In the genomic region with DNA sequence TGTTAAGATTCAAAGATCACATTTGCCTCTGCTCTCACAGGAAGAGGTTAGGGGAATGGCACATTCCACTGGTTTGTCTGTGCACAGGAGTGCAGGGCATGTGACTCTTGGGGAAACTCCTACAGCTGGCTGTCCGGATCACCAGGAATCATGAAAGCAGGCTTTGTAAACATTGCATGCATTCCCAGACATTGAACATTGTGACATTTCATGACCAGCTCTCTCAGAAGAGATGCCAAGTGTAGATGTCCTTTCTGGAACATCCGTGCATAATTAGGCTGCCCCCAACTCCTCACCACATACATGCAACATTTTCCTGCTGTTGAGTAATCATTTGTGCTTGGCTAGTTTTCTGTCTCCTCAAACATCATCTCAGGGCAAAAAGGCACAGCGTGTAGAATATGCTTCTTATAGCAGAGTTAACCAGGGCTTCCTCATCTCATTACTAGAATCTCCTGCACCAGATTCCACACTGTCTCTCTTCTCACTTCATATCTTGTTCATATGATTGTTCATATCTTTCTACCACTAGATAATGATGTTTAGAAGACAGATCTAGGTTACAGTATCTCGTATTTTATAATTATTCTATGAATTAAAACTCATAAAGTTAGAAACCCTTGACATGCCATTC, we compare ENCODE assay signal across 9 cellular contexts.
DNase-seq lines count a peak whose midpoint lies in the region; ATAC-seq and TF ChIP-seq lines count a peak whose summit lies in the region.
"Had no signal": no experiment of that assay in that cellular context is flagged by ENCODE, and none has a peak within 500 bp of the region (broad histone marks: within the 10 kb centered on the region; RNA-seq: fewer than 3 reads in every experiment).

No MANE protein-coding gene starts in this region.

- H3K4me1 Mint-ChIP-seq in stimulated activated memory B cell treated with anti-CD40 and anti-IgM and Interleukin-4, amounts not matched to agents 10 μg/mL and 1 μg/mL and 100 μg/mL, for 72 hours = no peaks in the 10 kb centered on the region

- peaks cover 15% of the 10 kb centered on the region for H3K9me3 ChIP-seq in A673 (ENCODE audit: low read depth, low read length, poor library complexity, severe bottlenecking)

- H3K36me3 ChIP-seq in BJ (ENCODE audit: control insufficient read depth, insufficient read depth, low read length) (no peaks in the 10 kb centered on the region), A673 (ENCODE audit: insufficient read depth, low read length, poor library complexity, severe bottlenecking) (no peaks in the 10 kb centered on the region)

- no peaks in the 10 kb centered on the region for H3K36me3 Mint-ChIP-seq in stimulated activated memory B cell treated with anti-CD40 and anti-IgM and Interleukin-4, amounts not matched to agents 10 μg/mL and 1 μg/mL and 100 μg/mL, for 72 hours

- CTCF ChIA-PET in BJ (lab: Yijun Ruan, JAX) = no interaction called here
- CTCF ChIA-PET in A673 (lab: Charles Lee) = no interaction called here

- BruUV-seq in A673 (replicated peaks; lab: Mats Ljungman, UMichigan) = no TSS peak

- H3K4me1 ChIP-seq in A673 (ENCODE audit: insufficient read depth, low read length, poor library complexity, severe bottlenecking) = peaks cover 2% of the 10 kb centered on the region

- H3K4me3 ChIP-seq in BJ (ENCODE audit: low read depth, low read length) = no peak overlapping the region
- no peak overlapping the region for H3K4me3 ChIP-seq in A673 (ENCODE audit: low read depth, low read length, poor library complexity, severe bottlenecking)

- no peak for ATAC-seq in GM19452 (IDR thresholded peaks at IDR 0.05; ENCODE audit: unreplicated experiment)
- no peak for ATAC-seq in stimulated activated memory B cell treated with anti-CD40 and anti-IgM and Interleukin-4, amounts not matched to agents 10 μg/mL and 1 μg/mL and 100 μg/mL, for 72 hours
- no peak for ATAC-seq in HG03354 (IDR thresholded peaks at IDR 0.05; ENCODE audit: poor library complexity, severe bottlenecking, unreplicated experiment)

- DNase-seq in BJ (ENCODE audit: low read depth) (peak; percentile 97), NOMO-1 treated with DMSO at 0.1 percent for 48 hours (lab: John Stamatoyannopoulos, UW; ENCODE audit: unreplicated experiment) (peak; percentile 78), epidermal melanocyte (ENCODE audit: insufficient read length, low spot score) (peak; percentile 85), myocyte (ENCODE audit: low read depth) (peak; percentile 80), A673 (ENCODE audit: low spot score) (no peak)
- DNase-seq: activated naive CD4-positive, alpha-beta T cell treated with Interleukin-2 at 50 U/mL for 16 hours had no signal

- POLR2A ChIA-PET in BJ (lab: Charles Lee) = no interaction called here
- POLR2A ChIA-PET in A673 (lab: Charles Lee; ENCODE audit: low non-redundant PET) = no interaction called here

- no peak overlapping the region for H3K27ac Mint-ChIP-seq in stimulated activated memory B cell treated with anti-CD40 and anti-IgM and Interleukin-4, amounts not matched to agents 10 μg/mL and 1 μg/mL and 100 μg/mL, for 72 hours

- H3K4me3 Mint-ChIP-seq in stimulated activated memory B cell treated with anti-CD40 and anti-IgM and Interleukin-4, amounts not matched to agents 10 μg/mL and 1 μg/mL and 100 μg/mL, for 72 hours = no peak overlapping the region

- H3K9me3 Mint-ChIP-seq in stimulated activated memory B cell treated with anti-CD40 and anti-IgM and Interleukin-4, amounts not matched to agents 10 μg/mL and 1 μg/mL and 100 μg/mL, for 72 hours = peaks cover 10% of the 10 kb centered on the region

- TF ChIP-seq CTCF in BJ (IDR thresholded peaks at IDR 0.05; ENCODE audit: insufficient read depth, low read depth, low read length) (no peak), A673 (conservative IDR thresholded peaks at IDR 0.05; ENCODE audit: low read depth, low read length) (no peak)

- H3K27ac ChIP-seq in A673 (ENCODE audit: low read depth, low read length, poor library complexity, severe bottlenecking) = no peak overlapping the region

- intact Hi-C loops in A673 (cut with micrococcal nuclease; ENCODE audit: unreplicated experiment) = no loop called here

- H3K27me3 ChIP-seq in BJ (ENCODE audit: control insufficient read depth, insufficient read depth, low read length) (no peaks in the 10 kb centered on the region), A673 (replicated peaks; ENCODE audit: insufficient read depth, low read depth, low read length, poor library complexity) (no peaks in the 10 kb centered on the region)

- H3K27me3 Mint-ChIP-seq in stimulated activated memory B cell treated with anti-CD40 and anti-IgM and Interleukin-4, amounts not matched to agents 10 μg/mL and 1 μg/mL and 100 μg/mL, for 72 hours = no peaks in the 10 kb centered on the region
